In genomic region chr2:158928965-158929364, GRCh38 we compare ENCODE assay signal across 26 cellular contexts.
"Had no signal": no experiment of that assay in that cellular context is flagged by ENCODE, and none has a peak within 500 bp of the region (broad histone marks: within the 10 kb centered on the region; RNA-seq: fewer than 3 reads in every experiment).

No MANE protein-coding gene starts in this region.

- H2AFZ ChIP-seq: neural progenitor cell, parathyroid adenoma had no signal

- H3K4me1 ChIP-seq: ascending aorta, esophagus squamous epithelium, neural progenitor cell, parathyroid adenoma, psoas muscle, suprapubic skin had no signal

- DNase-seq: activated CD4-positive, alpha-beta T cell treated with anti-CD3 and anti-CD28 coated beads for 1 hour; activated CD4-positive, alpha-beta T cell treated with anti-CD3 and anti-CD28 coated beads, Interleukin-2, amount 10 ng/mL, durations not matched to agents 7 days and 5 days; activated CD8-positive, alpha-beta memory T cell treated with anti-CD3 and anti-CD28 coated beads, Interleukin-2, amount 10 ng/mL, durations not matched to agents 7 days and 5 days; activated CD8-positive, alpha-beta T cell treated with anti-CD3 and anti-CD28 coated beads for 36 hours; activated effector memory CD4-positive, alpha-beta T cell treated with Interleukin-2 at 50 U/mL for 16 hours; activated naive CD4-positive, alpha-beta T cell treated with Interleukin-2 at 50 U/mL for 16 hours; activated naive CD8-positive, alpha-beta T cell treated with anti-CD3 and anti-CD28 coated beads, Interleukin-2, amount 10 ng/mL, durations not matched to agents 7 days and 5 days; activated T-cell treated with anti-CD3 and anti-CD28 coated beads for 4 hours; activated T-cell treated with anti-CD3 and anti-CD28 coated beads, Interleukin-2, amount 50 U/mL, for 72 hours; cortex of kidney; esophagus squamous epithelium; foreskin melanocyte; natural killer cell; occipital lobe; psoas muscle; stimulated activated CD4-positive, alpha-beta T cell treated with anti-CD3 and anti-CD28 coated beads, Interleukin-15, amount 100 ng/mL, for 24 hours; stimulated activated CD4-positive, alpha-beta T cell treated with anti-CD3 and anti-CD28 coated beads, Interleukin-2, amount 100 ng/mL, for 24 hours; stimulated activated naive CD4-positive, alpha-beta T cell; T-helper 17 cell; T1000; trophoblast cell had no signal

- H3K79me2 ChIP-seq: parathyroid adenoma had no signal

- H3K4me2 ChIP-seq: neural progenitor cell had no signal

- H3K9ac ChIP-seq: neural progenitor cell, parathyroid adenoma had no signal

- H3K4me3 ChIP-seq: ascending aorta, esophagus squamous epithelium, neural progenitor cell, psoas muscle, suprapubic skin had no signal

- H3K27me3 ChIP-seq: ascending aorta, esophagus squamous epithelium, neural progenitor cell, suprapubic skin had no signal

- H3K9me3 ChIP-seq: ascending aorta, esophagus squamous epithelium, psoas muscle, suprapubic skin had no signal

- ATAC-seq: activated CD8-positive, alpha-beta memory T cell treated with anti-CD3 and anti-CD28 coated beads, Interleukin-2, amount 10 ng/mL, durations not matched to agents 7 days and 5 days; activated CD8-positive, alpha-beta T cell treated with anti-CD3 and anti-CD28 coated beads for 36 hours; activated T-cell treated with anti-CD3 and anti-CD28 coated beads, Interleukin-2, amount 50 U/mL, for 72 hours; natural killer cell; psoas muscle; T-helper 17 cell; WTC11 had no signal

- H3K36me3 ChIP-seq: ascending aorta, esophagus squamous epithelium, neural progenitor cell, suprapubic skin had no signal

- H3K27ac ChIP-seq: ascending aorta, esophagus squamous epithelium, neural progenitor cell, parathyroid adenoma, psoas muscle, suprapubic skin had no signal
